In the genomic region with DNA sequence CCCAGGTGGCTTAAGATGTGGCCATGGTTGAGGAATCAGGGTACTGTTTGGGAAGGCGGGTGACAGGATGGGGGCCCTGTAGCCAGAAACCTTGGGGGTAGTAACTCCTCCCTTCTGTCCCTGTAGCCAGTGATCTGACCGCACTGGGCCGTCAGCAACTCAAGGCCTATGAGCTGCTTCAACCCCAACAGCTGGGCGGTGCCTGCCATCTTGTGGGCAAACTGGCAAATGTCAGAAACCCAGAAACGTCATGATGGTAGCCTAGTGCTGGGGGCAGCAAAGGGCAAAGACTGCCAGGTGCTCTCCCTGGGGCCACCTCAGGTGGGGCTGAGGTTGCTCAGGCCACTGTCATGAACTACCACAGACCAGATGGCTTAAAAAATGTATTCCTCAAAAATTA, we compare ENCODE assay signal across 1 cellular context.
TF ChIP-seq lines count a peak whose summit lies in the region.

No MANE protein-coding gene starts in this region.

TF ChIP-seq in Ishikawa, 13 proteins besides CTCF, POLR2A, EP300 and RAD21 (continued from another document):
- TF ChIP-seq, protein P1, sequence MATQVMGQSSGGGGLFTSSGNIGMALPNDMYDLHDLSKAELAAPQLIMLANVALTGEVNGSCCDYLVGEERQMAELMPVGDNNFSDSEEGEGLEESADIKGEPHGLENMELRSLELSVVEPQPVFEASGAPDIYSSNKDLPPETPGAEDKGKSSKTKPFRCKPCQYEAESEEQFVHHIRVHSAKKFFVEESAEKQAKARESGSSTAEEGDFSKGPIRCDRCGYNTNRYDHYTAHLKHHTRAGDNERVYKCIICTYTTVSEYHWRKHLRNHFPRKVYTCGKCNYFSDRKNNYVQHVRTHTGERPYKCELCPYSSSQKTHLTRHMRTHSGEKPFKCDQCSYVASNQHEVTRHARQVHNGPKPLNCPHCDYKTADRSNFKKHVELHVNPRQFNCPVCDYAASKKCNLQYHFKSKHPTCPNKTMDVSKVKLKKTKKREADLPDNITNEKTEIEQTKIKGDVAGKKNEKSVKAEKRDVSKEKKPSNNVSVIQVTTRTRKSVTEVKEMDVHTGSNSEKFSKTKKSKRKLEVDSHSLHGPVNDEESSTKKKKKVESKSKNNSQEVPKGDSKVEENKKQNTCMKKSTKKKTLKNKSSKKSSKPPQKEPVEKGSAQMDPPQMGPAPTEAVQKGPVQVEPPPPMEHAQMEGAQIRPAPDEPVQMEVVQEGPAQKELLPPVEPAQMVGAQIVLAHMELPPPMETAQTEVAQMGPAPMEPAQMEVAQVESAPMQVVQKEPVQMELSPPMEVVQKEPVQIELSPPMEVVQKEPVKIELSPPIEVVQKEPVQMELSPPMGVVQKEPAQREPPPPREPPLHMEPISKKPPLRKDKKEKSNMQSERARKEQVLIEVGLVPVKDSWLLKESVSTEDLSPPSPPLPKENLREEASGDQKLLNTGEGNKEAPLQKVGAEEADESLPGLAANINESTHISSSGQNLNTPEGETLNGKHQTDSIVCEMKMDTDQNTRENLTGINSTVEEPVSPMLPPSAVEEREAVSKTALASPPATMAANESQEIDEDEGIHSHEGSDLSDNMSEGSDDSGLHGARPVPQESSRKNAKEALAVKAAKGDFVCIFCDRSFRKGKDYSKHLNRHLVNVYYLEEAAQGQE (IDR thresholded peaks at IDR 0.05; ENCODE audit: low read depth) = no peak
- TF ChIP-seq, protein P2, sequence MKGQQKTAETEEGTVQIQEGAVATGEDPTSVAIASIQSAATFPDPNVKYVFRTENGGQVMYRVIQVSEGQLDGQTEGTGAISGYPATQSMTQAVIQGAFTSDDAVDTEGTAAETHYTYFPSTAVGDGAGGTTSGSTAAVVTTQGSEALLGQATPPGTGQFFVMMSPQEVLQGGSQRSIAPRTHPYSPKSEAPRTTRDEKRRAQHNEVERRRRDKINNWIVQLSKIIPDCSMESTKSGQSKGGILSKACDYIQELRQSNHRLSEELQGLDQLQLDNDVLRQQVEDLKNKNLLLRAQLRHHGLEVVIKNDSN (IDR thresholded peaks at IDR 0.05) = no peak
- TF ChIP-seq CEBPB (IDR thresholded peaks at IDR 0.05) = no peak
- no peak for TF ChIP-seq TAF1 (IDR thresholded peaks at IDR 0.05; ENCODE audit: low read depth)
- no peak for TF ChIP-seq FOXM1 (IDR thresholded peaks at IDR 0.05; ENCODE audit: borderline replicate concordance, low read depth)
- TF ChIP-seq TEAD4 (IDR thresholded peaks at IDR 0.05) = no peak
- no peak for TF ChIP-seq CREB1 (IDR thresholded peaks at IDR 0.05; ENCODE audit: low read depth)
